ENCODE assay signal across 8 cellular contexts in genomic region chr5:140556438-140556837, GRCh38. TPM values are rescaled to one million over a fixed set of nuclear protein-coding genes. Genes with fewer than 3 reads are reported as not detected.
DNase-seq lines count a peak whose midpoint lies in the region; ATAC-seq and TF ChIP-seq lines count a peak whose summit lies in the region.

No MANE protein-coding gene starts in this region.

- H3K27me3 ChIP-seq in foreskin keratinocyte = no peaks in the 10 kb centered on the region

- no peaks in the 10 kb centered on the region for H3K27me3 Mint-ChIP-seq in T-helper 1 cell treated with Interleukin-12 subunit alpha and Interleukin-12 subunit beta and Interleukin-4 antibody, amounts not matched to agents 30 μg/mL and 1 μg/mL, for 36 hours (ENCODE audit: low read depth)

- no peaks in the 10 kb centered on the region for H3K9me3 Mint-ChIP-seq in T-helper 1 cell treated with Interleukin-12 subunit alpha and Interleukin-12 subunit beta and Interleukin-4 antibody, amounts not matched to agents 30 μg/mL and 1 μg/mL, for 36 hours
- no peaks in the 10 kb centered on the region for H3K9me3 Mint-ChIP-seq in stimulated activated effector memory CD8-positive, alpha-beta T cell treated with anti-CD3 and anti-CD28 coated beads, Interleukin-12 subunit alpha, Interleukin-12 subunit beta, amount 100 ng/mL, for 72 hours

- peaks cover 52% of the 10 kb centered on the region for H3K4me1 Mint-ChIP-seq in T-helper 1 cell treated with Interleukin-12 subunit alpha and Interleukin-12 subunit beta and Interleukin-4 antibody, amounts not matched to agents 30 μg/mL and 1 μg/mL, for 36 hours (ENCODE audit: low read depth)
- peaks cover 64% of the 10 kb centered on the region for H3K4me1 Mint-ChIP-seq in stimulated activated effector memory CD8-positive, alpha-beta T cell treated with anti-CD3 and anti-CD28 coated beads, Interleukin-12 subunit alpha, Interleukin-12 subunit beta, amount 100 ng/mL, for 72 hours

- peaks cover 33% of the 10 kb centered on the region for H3K36me3 Mint-ChIP-seq in T-helper 1 cell treated with Interleukin-12 subunit alpha and Interleukin-12 subunit beta and Interleukin-4 antibody, amounts not matched to agents 30 μg/mL and 1 μg/mL, for 36 hours (ENCODE audit: low read depth)
- H3K36me3 Mint-ChIP-seq in stimulated activated effector memory CD8-positive, alpha-beta T cell treated with anti-CD3 and anti-CD28 coated beads, Interleukin-12 subunit alpha, Interleukin-12 subunit beta, amount 100 ng/mL, for 72 hours = peaks cover 63% of the 10 kb centered on the region

- no peak for TF ChIP-seq CTCF in foreskin keratinocyte (conservative IDR thresholded peaks at IDR 0.05)

- H3K27ac Mint-ChIP-seq in T-helper 1 cell treated with Interleukin-12 subunit alpha and Interleukin-12 subunit beta and Interleukin-4 antibody, amounts not matched to agents 30 μg/mL and 1 μg/mL, for 36 hours = peak overlapping the region; percentile 93
- H3K27ac Mint-ChIP-seq in stimulated activated effector memory CD8-positive, alpha-beta T cell treated with anti-CD3 and anti-CD28 coated beads, Interleukin-12 subunit alpha, Interleukin-12 subunit beta, amount 100 ng/mL, for 72 hours = peak overlapping the region; percentile 32

- H3K27ac ChIP-seq in foreskin keratinocyte = peak overlapping the region; percentile 81

- DNase-seq in NCI-H146 (lab: John Stamatoyannopoulos, UW) = peak; percentile 8
- no peak for DNase-seq in NCI-H146 treated with DMSO at 0.1 percent for 48 hours (lab: John Stamatoyannopoulos, UW; ENCODE audit: unreplicated experiment)
- DNase-seq in foreskin keratinocyte = no peak
- DNase-seq in stimulated activated effector memory CD8-positive, alpha-beta T cell treated with anti-CD3 and anti-CD28 coated beads, Interleukin-12 subunit alpha, Interleukin-12 subunit beta, amount 100 ng/mL, for 72 hours (ENCODE audit: low spot score in 2 of 2) = peak in 1 of 2 donors; percentile 42
- DNase-seq in stimulated activated CD4-positive, alpha-beta T cell treated with anti-CD3 and anti-CD28 coated beads, Interleukin-4, amount 100 ng/mL, for 24 hours = no peak
- DNase-seq in NCI-H2107 treated with DMSO at 0.1 percent for 48 hours (lab: John Stamatoyannopoulos, UW; ENCODE audit: unreplicated experiment) = no peak

- H3K4me3 Mint-ChIP-seq in T-helper 1 cell treated with Interleukin-12 subunit alpha and Interleukin-12 subunit beta and Interleukin-4 antibody, amounts not matched to agents 30 μg/mL and 1 μg/mL, for 36 hours = peak overlapping the region; percentile 86
- H3K4me3 Mint-ChIP-seq in stimulated activated effector memory CD8-positive, alpha-beta T cell treated with anti-CD3 and anti-CD28 coated beads, Interleukin-12 subunit alpha, Interleukin-12 subunit beta, amount 100 ng/mL, for 72 hours = peak overlapping the region; percentile 85

- ATAC-seq in foreskin keratinocyte (no peak), HG03432 (IDR thresholded peaks at IDR 0.05; ENCODE audit: unreplicated experiment) (no peak)
- ATAC-seq in stimulated activated effector memory CD8-positive, alpha-beta T cell treated with anti-CD3 and anti-CD28 coated beads, Interleukin-12 subunit alpha, Interleukin-12 subunit beta, amount 100 ng/mL, for 72 hours = no peak

- peaks cover 9% of the 10 kb centered on the region for H3K4me1 ChIP-seq in foreskin keratinocyte

RNA-seq across cellular contexts. Expression of gene SRA1, which starts 0.8 kb away (rescaled TPM):
- total RNA-seq in foreskin keratinocyte = 44.0 and 49.1 TPM in 2 replicates
- polyA plus RNA-seq in foreskin keratinocyte = 66.2 and 74.5 TPM in 2 replicates

RNA-seq across cellular contexts. Expression of gene APBB3, which starts 8.0 kb away (rescaled TPM):
- total RNA-seq in foreskin keratinocyte = 4.1 and 4.4 TPM in 2 replicates
- polyA plus RNA-seq in foreskin keratinocyte = 4.5 and 5.0 TPM in 2 replicates

RNA-seq across cellular contexts. Expression of gene SLC35A4, which starts 8.2 kb away (rescaled TPM):
- total RNA-seq in foreskin keratinocyte = 36.3 and 36.4 TPM in 2 replicates
- 45.7 and 46.3 TPM in 2 replicates for polyA plus RNA-seq in foreskin keratinocyte

RNA-seq across cellular contexts. Expression of gene EIF4EBP3, which starts 9.0 kb away (rescaled TPM):
- total RNA-seq in foreskin keratinocyte = 2.5 and 4.4 TPM in 2 replicates
- polyA plus RNA-seq in foreskin keratinocyte = 10.4 and 11.6 TPM in 2 replicates
